ENCODE assay signal across 8 cellular contexts in genomic region chr19:55386515-55386947, GRCh38. TPM values are rescaled to one million over a fixed set of nuclear protein-coding genes. Genes with fewer than 3 reads are reported as not detected.
DNase-seq lines count a peak whose midpoint lies in the region; ATAC-seq and TF ChIP-seq lines count a peak whose summit lies in the region.

No MANE protein-coding gene starts in this region.

- peak overlapping the region; percentile 92 for H3K4me2 ChIP-seq in Karpas-422 (ENCODE audit: low read depth, low read length, poor library complexity, severe bottlenecking)

- H4K20me1 ChIP-seq in Karpas-422 (ENCODE audit: insufficient read depth, low read depth, low read length) = peaks cover 47% of the 10 kb centered on the region

- no peaks in the 10 kb centered on the region for H3K9me2 ChIP-seq in Karpas-422 (replicated peaks; ENCODE audit: insufficient read depth, low read length)

- peak overlapping the region; percentile 99 to 100 (median 100) for H3K27ac Mint-ChIP-seq in naive B cell

- H3K4me1 Mint-ChIP-seq in naive B cell = peaks cover 50 to 82% (median 74%) of the 10 kb centered on the region in 3 donors

- peak overlapping the region; percentile 91 to 100 (median 100) for H3K4me3 Mint-ChIP-seq in naive B cell

- no peaks in the 10 kb centered on the region for H3K27me3 Mint-ChIP-seq in naive B cell

- H3K27me3 ChIP-seq in Karpas-422 (ENCODE audit: low read length) = no peaks in the 10 kb centered on the region

- H3K4me3 ChIP-seq in AG10803 (ENCODE audit: low read length) = peak overlapping the region; percentile 98
- peak overlapping the region; percentile 99 for H3K4me3 ChIP-seq in Karpas-422 (ENCODE audit: low read length)
- peak overlapping the region; percentile 77 for H3K4me3 ChIP-seq in choroid plexus epithelial cell (ENCODE audit: low read depth, low read length)

- ATAC-seq in naive B cell (ENCODE audit: low read depth in 2 of 2) (no peak), HG03469 (IDR thresholded peaks at IDR 0.05; ENCODE audit: unreplicated experiment) (no peak)

- no peaks in the 10 kb centered on the region for H3K9me3 ChIP-seq in Karpas-422 (ENCODE audit: low read length)

- H3K36me3 Mint-ChIP-seq in naive B cell = peaks cover 0 to 9% of the 10 kb centered on the region in 2 donors

- H3K27ac ChIP-seq in Karpas-422 (ENCODE audit: low read length) = peak overlapping the region; percentile 92; the same call in 1 of the 2 replicates

- H3K4me1 ChIP-seq in Karpas-422 (ENCODE audit: low read length) = peaks cover 38% of the 10 kb centered on the region

- H3K9ac ChIP-seq in Karpas-422 (ENCODE audit: low read length) = peak overlapping the region; percentile 99

- no peak for DNase-seq in AG10803 (ENCODE audit: low read depth)
- DNase-seq in Karpas-422 = no peak
- DNase-seq in choroid plexus epithelial cell (ENCODE audit: low read depth) = no peak
- DNase-seq in naive B cell = peak; percentile 47
- DNase-seq in NCI-H526 (lab: John Stamatoyannopoulos, UW) = no peak
- no peak for DNase-seq in UCSD-AML1 (lab: John Stamatoyannopoulos, UW; ENCODE audit: unreplicated experiment)
- DNase-seq in hippocampal formation (lab: John Stamatoyannopoulos, UW) = no peak

- H3K9me3 Mint-ChIP-seq in naive B cell = peaks cover 0 to 5% (median 0%) of the 10 kb centered on the region in 7 donors

- no peak overlapping the region for H2AFZ ChIP-seq in Karpas-422 (ENCODE audit: low read length)

- TF ChIP-seq CTCF in AG10803 (conservative IDR thresholded peaks at IDR 0.05; ENCODE audit: low read length) (no peak), choroid plexus epithelial cell (conservative IDR thresholded peaks at IDR 0.05; ENCODE audit: low read depth, low read length) (no peak)

- peaks cover 26% of the 10 kb centered on the region for H3K36me3 ChIP-seq in Karpas-422 (ENCODE audit: insufficient read depth, low read length)

- peaks cover 17% of the 10 kb centered on the region for H3K79me2 ChIP-seq in Karpas-422 (ENCODE audit: low read length)

RNA-seq across cellular contexts. Expression of gene RPL28, which starts 0.8 kb away (rescaled TPM):
- 959 and 1,311 TPM in 2 replicates for total RNA-seq in Karpas-422 (2014; rRNA removed; shearing (Covaris generic); ENCODE audit: low replicate concordance)
- 100 to 1,000 TPM; 229 to 734 (median 601) TPM for polyA plus RNA-seq in naive B cell (ENCODE audit: low read depth in 6 of 6)

RNA-seq across cellular contexts. Expression of gene TMEM238, which starts 2.4 kb away (rescaled TPM):
- total RNA-seq in Karpas-422 (2014; rRNA removed; shearing (Covaris generic); ENCODE audit: low replicate concordance) = 0.89 and 8.0 TPM in 2 replicates
- under 1 TPM in 4 of 6 donors, not detected in 2; 0.29 to 0.90 (median 0.40) TPM for polyA plus RNA-seq in naive B cell (ENCODE audit: low read depth in 6 of 6)

RNA-seq across cellular contexts. Expression of gene TMEM190, which starts 9.9 kb away (rescaled TPM):
- not detected in 2 replicates for total RNA-seq in Karpas-422 (2014; rRNA removed; shearing (Covaris generic); ENCODE audit: low replicate concordance)
- not detected for polyA plus RNA-seq in naive B cell (ENCODE audit: low read depth in 6 of 6)

RNA-seq across cellular contexts. Expression of gene IL11, which starts 16.3 kb away (rescaled TPM):
- 0.40 and 0.41 TPM in 2 replicates for total RNA-seq in Karpas-422 (2014; rRNA removed; shearing (Covaris generic); ENCODE audit: low replicate concordance)
- not detected for polyA plus RNA-seq in naive B cell (ENCODE audit: low read depth in 6 of 6)

RNA-seq across cellular contexts. Expression of gene UBE2S, which starts 21.1 kb away (rescaled TPM):
- total RNA-seq in Karpas-422 (2014; rRNA removed; shearing (Covaris generic); ENCODE audit: low replicate concordance) = 291 and 1,094 TPM in 2 replicates
- polyA plus RNA-seq in naive B cell (ENCODE audit: low read depth in 6 of 6) = 10 to 100 TPM; 18.8 to 41.3 (median 30.6) TPM
